ENCODE assay signal across 18 cellular contexts in genomic region chr6:154241570-154241969, GRCh38.
DNase-seq lines count a peak whose midpoint lies in the region; ATAC-seq lines count a peak whose summit lies in the region.
"Had no signal": no experiment of that assay in that cellular context is flagged by ENCODE, and none has a peak within 500 bp of the region (broad histone marks: within the 10 kb centered on the region; RNA-seq: fewer than 3 reads in every experiment).

No MANE protein-coding gene starts in this region.

- H3K27me3 Mint-ChIP-seq in T-helper 17 cell = no peaks in the 10 kb centered on the region

- peaks cover 50% of the 10 kb centered on the region for H3K4me1 Mint-ChIP-seq in T-helper 17 cell
- peaks cover 39% of the 10 kb centered on the region for H3K4me1 Mint-ChIP-seq in stimulated activated effector memory CD8-positive, alpha-beta T cell treated with anti-CD3 and anti-CD28 coated beads, Interleukin-12 subunit alpha, Interleukin-12 subunit beta, amount 100 ng/mL, for 72 hours
- H3K4me1 Mint-ChIP-seq: naive B cell had no signal

- peak overlapping the region; percentile 82 for H3K27ac Mint-ChIP-seq in T-helper 17 cell
- H3K27ac Mint-ChIP-seq in stimulated activated effector memory CD8-positive, alpha-beta T cell treated with anti-CD3 and anti-CD28 coated beads, Interleukin-12 subunit alpha, Interleukin-12 subunit beta, amount 100 ng/mL, for 72 hours = peak overlapping the region; percentile 90
- H3K27ac Mint-ChIP-seq: naive B cell; stimulated activated naive B cell treated with anti-CD40 and anti-IgM and Interleukin-4, amounts not matched to agents 10 μg/mL and 1 μg/mL and 100 μg/mL, for 72 hours had no signal

- peak; percentile 22 for ATAC-seq in left ventricle myocardium superior
- no peak for ATAC-seq in Right ventricle myocardium superior (ENCODE audit: poor library complexity)
- ATAC-seq in T-helper 17 cell = no peak
- ATAC-seq in stimulated activated effector memory CD8-positive, alpha-beta T cell treated with anti-CD3 and anti-CD28 coated beads, Interleukin-12 subunit alpha, Interleukin-12 subunit beta, amount 100 ng/mL, for 72 hours = no peak
- ATAC-seq in HG02798 (IDR thresholded peaks at IDR 0.05; ENCODE audit: poor library complexity, unreplicated experiment) = no peak
- ATAC-seq: body of pancreas; Right ventricle myocardium inferior; sciatic nerve; stimulated activated naive B cell treated with anti-CD40 and anti-IgM and Interleukin-4, amounts not matched to agents 10 μg/mL and 1 μg/mL and 100 μg/mL, for 72 hours had no signal

- no peaks in the 10 kb centered on the region for H3K9me3 ChIP-seq in T-helper 17 cell (ENCODE audit: control insufficient read depth, low read length, poor library complexity, severe bottlenecking)
- H3K9me3 ChIP-seq: body of pancreas, HAP-1, tibial nerve had no signal

- no peaks in the 10 kb centered on the region for H3K9me3 Mint-ChIP-seq in stimulated activated effector memory CD8-positive, alpha-beta T cell treated with anti-CD3 and anti-CD28 coated beads, Interleukin-12 subunit alpha, Interleukin-12 subunit beta, amount 100 ng/mL, for 72 hours

- H3K36me3 Mint-ChIP-seq in T-helper 17 cell (ENCODE audit: low read depth) = peaks cover 9% of the 10 kb centered on the region
- peaks cover 33% of the 10 kb centered on the region for H3K36me3 Mint-ChIP-seq in stimulated activated effector memory CD8-positive, alpha-beta T cell treated with anti-CD3 and anti-CD28 coated beads, Interleukin-12 subunit alpha, Interleukin-12 subunit beta, amount 100 ng/mL, for 72 hours
- H3K36me3 Mint-ChIP-seq: naive B cell had no signal

- DNase-seq in left ventricle myocardium superior (no peak), Right ventricle myocardium superior (no peak), T-helper 17 cell (no peak), cerebellar cortex (ENCODE audit: low spot score) (peak; percentile 46), glomerular visceral epithelial cell (ENCODE audit: extremely low spot score) (no peak), A172 (ENCODE audit: low spot score) (no peak)
- DNase-seq in stimulated activated effector memory CD8-positive, alpha-beta T cell treated with anti-CD3 and anti-CD28 coated beads, Interleukin-12 subunit alpha, Interleukin-12 subunit beta, amount 100 ng/mL, for 72 hours (ENCODE audit: low spot score in 2 of 2) = peak in 1 of 2 donors; percentile 50
- DNase-seq: body of pancreas; Calu3; mammary epithelial cell; naive B cell; NCI-H526 treated with DMSO at 0.1 percent for 48 hours; stimulated activated naive B cell treated with anti-CD40 and anti-IgM and Interleukin-4, amounts not matched to agents 10 μg/mL and 1 μg/mL and 100 μg/mL, for 72 hours had no signal

- intact Hi-C loops in left ventricle myocardium superior (cut with micrococcal nuclease) (no loop called here), Right ventricle myocardium superior (cut with DNase I) (no loop called here)

- H3K4me3 Mint-ChIP-seq in T-helper 17 cell = peak overlapping the region; percentile 69
- H3K4me3 Mint-ChIP-seq in stimulated activated effector memory CD8-positive, alpha-beta T cell treated with anti-CD3 and anti-CD28 coated beads, Interleukin-12 subunit alpha, Interleukin-12 subunit beta, amount 100 ng/mL, for 72 hours = peak overlapping the region; percentile 77
- H3K4me3 Mint-ChIP-seq: naive B cell; stimulated activated naive B cell treated with anti-CD40 and anti-IgM and Interleukin-4, amounts not matched to agents 10 μg/mL and 1 μg/mL and 100 μg/mL, for 72 hours had no signal
